In the genomic region with DNA sequence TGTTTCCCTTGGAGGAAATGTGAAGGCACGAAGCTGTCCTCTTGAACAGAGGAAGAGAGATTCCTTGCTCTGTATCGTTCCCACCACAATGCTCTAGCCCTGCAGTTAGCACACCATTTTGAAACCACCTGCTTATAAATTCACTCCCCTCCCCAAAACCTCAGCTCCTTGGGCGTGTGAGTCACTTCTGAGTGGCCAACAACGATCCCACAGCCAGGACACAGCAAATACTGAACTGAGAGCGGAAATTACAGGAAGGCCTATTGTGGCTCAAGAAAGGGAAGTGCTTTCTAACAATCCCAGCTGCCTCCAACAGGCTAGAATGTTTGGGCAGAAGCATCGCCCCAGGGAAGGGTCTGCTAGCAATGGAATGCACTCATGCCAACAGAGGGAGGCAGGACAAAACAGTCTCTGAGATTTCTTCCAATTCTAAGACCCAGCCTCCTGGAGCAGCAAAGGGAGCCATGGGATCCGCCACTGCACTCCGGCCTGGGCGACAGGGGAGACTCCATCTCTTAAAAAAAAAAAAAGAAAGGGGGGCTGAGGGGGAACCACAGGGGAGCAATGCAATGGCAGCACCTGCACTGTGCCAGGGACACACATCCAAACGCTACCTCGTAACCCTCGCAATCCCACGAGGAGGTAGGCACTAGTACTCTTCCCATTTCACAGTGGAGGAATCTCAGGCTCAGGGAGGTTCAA, we compare ENCODE assay signal across 1 cellular context.
A peak's percentile ranks its signal among the peaks of the same experiment; 100 is the strongest.
TF ChIP-seq lines count a peak whose summit lies in the region.

No MANE protein-coding gene starts in this region.

TF ChIP-seq in GM12878, 131 proteins besides CTCF, POLR2A, EP300 and RAD21 (continues in another document):
- TF ChIP-seq, protein P1, sequence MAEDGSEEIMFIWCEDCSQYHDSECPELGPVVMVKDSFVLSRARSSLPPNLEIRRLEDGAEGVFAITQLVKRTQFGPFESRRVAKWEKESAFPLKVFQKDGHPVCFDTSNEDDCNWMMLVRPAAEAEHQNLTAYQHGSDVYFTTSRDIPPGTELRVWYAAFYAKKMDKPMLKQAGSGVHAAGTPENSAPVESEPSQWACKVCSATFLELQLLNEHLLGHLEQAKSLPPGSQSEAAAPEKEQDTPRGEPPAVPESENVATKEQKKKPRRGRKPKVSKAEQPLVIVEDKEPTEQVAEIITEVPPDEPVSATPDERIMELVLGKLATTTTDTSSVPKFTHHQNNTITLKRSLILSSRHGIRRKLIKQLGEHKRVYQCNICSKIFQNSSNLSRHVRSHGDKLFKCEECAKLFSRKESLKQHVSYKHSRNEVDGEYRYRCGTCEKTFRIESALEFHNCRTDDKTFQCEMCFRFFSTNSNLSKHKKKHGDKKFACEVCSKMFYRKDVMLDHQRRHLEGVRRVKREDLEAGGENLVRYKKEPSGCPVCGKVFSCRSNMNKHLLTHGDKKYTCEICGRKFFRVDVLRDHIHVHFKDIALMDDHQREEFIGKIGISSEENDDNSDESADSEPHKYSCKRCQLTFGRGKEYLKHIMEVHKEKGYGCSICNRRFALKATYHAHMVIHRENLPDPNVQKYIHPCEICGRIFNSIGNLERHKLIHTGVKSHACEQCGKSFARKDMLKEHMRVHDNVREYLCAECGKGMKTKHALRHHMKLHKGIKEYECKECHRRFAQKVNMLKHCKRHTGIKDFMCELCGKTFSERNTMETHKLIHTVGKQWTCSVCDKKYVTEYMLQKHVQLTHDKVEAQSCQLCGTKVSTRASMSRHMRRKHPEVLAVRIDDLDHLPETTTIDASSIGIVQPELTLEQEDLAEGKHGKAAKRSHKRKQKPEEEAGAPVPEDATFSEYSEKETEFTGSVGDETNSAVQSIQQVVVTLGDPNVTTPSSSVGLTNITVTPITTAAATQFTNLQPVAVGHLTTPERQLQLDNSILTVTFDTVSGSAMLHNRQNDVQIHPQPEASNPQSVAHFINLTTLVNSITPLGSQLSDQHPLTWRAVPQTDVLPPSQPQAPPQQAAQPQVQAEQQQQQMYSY (CRISPR knock-in tag; IDR thresholded peaks at IDR 0.05): no peak
- TF ChIP-seq TCF12 (IDR thresholded peaks at IDR 0.05; ENCODE audit: low read depth, low read length) (no peak), CEBPZ (IDR thresholded peaks at IDR 0.05; ENCODE audit: low read depth, low read length) (no peak), POLR2AphosphoS2 (IDR thresholded peaks at IDR 0.05; ENCODE audit: low read depth, low read length) (no peak), ATF7 (IDR thresholded peaks at IDR 0.05; ENCODE audit: low read depth) (0 out of 2 replicates have a peak, but pooled peaks have one; percentile 16), TBL1XR1 (IDR thresholded peaks at IDR 0.05; ENCODE audit: low read depth, low read length) (no peak), YBX1 (IDR thresholded peaks at IDR 0.05) (no peak), FOS (IDR thresholded peaks at IDR 0.05; ENCODE audit: borderline replicate concordance, extremely low read depth, insufficient read length) (no peak), DPF2 (IDR thresholded peaks at IDR 0.05) (0 out of 2 replicates have a peak, but pooled peaks have one; percentile 35), USF1 (IDR thresholded peaks at IDR 0.05; ENCODE audit: borderline replicate concordance, extremely low read length, insufficient read depth, low read depth, low read length) (no peak), JUNB (IDR thresholded peaks at IDR 0.05) (peak; percentile 55; the same call in 1 of the 2 replicates), RBBP5 (conservative IDR thresholded peaks at IDR 0.05) (no peak), CHD1 (IDR thresholded peaks at IDR 0.05; ENCODE audit: low read depth, low read length) (no peak), ZNF274 (IDR thresholded peaks at IDR 0.05; ENCODE audit: insufficient read depth, insufficient read length) (no peak), STAT3 (IDR thresholded peaks at IDR 0.05; ENCODE audit: low read depth, low read length) (no peak), KLF5 (IDR thresholded peaks at IDR 0.05; ENCODE audit: partially characterized antibody) (no peak), CHD2 (IDR thresholded peaks at IDR 0.05; ENCODE audit: borderline replicate concordance, low read depth, low read length) (no peak), EGR1 (IDR thresholded peaks at IDR 0.05; ENCODE audit: borderline replicate concordance in 1 of 2, low read depth in 2 of 2, low read length in 2 of 2) (no peak), CREM (IDR thresholded peaks at IDR 0.05; ENCODE audit: low read depth) (no peak), TAF1 (IDR thresholded peaks at IDR 0.05; ENCODE audit: borderline replicate concordance, low read depth, low read length) (peak; percentile 51; the same call in 1 of the 2 replicates), IRF4 (IDR thresholded peaks at IDR 0.05; ENCODE audit: low read depth, low read length) (peak; percentile 53), ASH2L (IDR thresholded peaks at IDR 0.05; ENCODE audit: borderline replicate concordance, low read depth) (no peak), ZBED1 (IDR thresholded peaks at IDR 0.05; ENCODE audit: borderline replicate concordance) (0 out of 2 replicates have a peak, but pooled peaks have one; percentile 44), SMARCA5 (IDR thresholded peaks at IDR 0.05) (no peak), MTA2 (IDR thresholded peaks at IDR 0.05; ENCODE audit: low read depth) (no peak; the same call in 1 of the 2 replicates), BHLHE40 (IDR thresholded peaks at IDR 0.05; ENCODE audit: borderline replicate concordance in 1 of 2, low read depth in 2 of 2, low read length in 1 of 2) (peak; percentile 16 to 35; a peak in 1 of 4 replicates), RELA (IDR thresholded peaks at IDR 0.05; ENCODE audit: borderline replicate concordance, partially characterized antibody) (no peak), RAD51 (IDR thresholded peaks at IDR 0.05) (no peak), NR2C1 (IDR thresholded peaks at IDR 0.05) (no peak), ELK1 (IDR thresholded peaks at IDR 0.05; ENCODE audit: low read depth, low read length) (no peak), ZBTB11 (CRISPR knock-in tag; IDR thresholded peaks at IDR 0.05) (no peak), PAX8 (IDR thresholded peaks at IDR 0.05) (no peak), MYB (IDR thresholded peaks at IDR 0.05; ENCODE audit: borderline replicate concordance, low read depth, low read length) (no peak), MLLT1 (IDR thresholded peaks at IDR 0.05) (no peak), HDAC6 (IDR thresholded peaks at IDR 0.05; ENCODE audit: unreplicated experiment) (no peak), EED (IDR thresholded peaks at IDR 0.05; ENCODE audit: low read depth) (peak; percentile 96)
- TF ChIP-seq, protein P2, sequence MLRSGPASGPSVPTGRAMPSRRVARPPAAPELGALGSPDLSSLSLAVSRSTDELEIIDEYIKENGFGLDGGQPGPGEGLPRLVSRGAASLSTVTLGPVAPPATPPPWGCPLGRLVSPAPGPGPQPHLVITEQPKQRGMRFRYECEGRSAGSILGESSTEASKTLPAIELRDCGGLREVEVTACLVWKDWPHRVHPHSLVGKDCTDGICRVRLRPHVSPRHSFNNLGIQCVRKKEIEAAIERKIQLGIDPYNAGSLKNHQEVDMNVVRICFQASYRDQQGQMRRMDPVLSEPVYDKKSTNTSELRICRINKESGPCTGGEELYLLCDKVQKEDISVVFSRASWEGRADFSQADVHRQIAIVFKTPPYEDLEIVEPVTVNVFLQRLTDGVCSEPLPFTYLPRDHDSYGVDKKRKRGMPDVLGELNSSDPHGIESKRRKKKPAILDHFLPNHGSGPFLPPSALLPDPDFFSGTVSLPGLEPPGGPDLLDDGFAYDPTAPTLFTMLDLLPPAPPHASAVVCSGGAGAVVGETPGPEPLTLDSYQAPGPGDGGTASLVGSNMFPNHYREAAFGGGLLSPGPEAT (IDR thresholded peaks at IDR 0.05; ENCODE audit: low read depth): peak; percentile 61; the same call in 1 of the 2 replicates
- TF ChIP-seq, protein P3, sequence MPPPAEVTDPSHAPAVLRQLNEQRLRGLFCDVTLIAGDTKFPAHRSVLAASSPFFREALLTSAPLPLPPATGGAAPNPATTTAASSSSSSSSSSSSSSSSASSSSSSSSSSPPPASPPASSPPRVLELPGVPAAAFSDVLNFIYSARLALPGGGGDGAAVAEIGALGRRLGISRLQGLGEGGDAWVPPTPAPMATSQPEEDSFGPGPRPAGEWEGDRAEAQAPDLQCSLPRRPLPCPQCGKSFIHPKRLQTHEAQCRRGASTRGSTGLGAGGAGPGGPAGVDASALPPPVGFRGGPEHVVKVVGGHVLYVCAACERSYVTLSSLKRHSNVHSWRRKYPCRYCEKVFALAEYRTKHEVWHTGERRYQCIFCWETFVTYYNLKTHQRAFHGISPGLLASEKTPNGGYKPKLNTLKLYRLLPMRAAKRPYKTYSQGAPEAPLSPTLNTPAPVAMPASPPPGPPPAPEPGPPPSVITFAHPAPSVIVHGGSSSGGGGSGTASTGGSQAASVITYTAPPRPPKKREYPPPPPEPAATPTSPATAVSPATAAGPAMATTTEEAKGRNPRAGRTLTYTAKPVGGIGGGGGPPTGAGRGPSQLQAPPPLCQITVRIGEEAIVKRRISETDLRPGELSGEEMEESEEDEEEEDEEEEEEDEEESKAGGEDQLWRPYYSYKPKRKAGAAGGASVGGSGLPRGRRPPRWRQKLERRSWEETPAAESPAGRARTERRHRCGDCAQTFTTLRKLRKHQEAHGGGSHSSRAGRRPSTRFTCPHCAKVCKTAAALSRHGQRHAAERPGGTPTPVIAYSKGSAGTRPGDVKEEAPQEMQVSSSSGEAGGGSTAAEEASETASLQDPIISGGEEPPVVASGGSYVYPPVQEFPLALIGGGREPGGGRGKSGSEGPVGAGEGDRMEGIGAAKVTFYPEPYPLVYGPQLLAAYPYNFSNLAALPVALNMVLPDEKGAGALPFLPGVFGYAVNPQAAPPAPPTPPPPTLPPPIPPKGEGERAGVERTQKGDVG (CRISPR knock-in tag; IDR thresholded peaks at IDR 0.05): no peak
